ENCODE assay signal across 8 cellular contexts in the genomic region with DNA sequence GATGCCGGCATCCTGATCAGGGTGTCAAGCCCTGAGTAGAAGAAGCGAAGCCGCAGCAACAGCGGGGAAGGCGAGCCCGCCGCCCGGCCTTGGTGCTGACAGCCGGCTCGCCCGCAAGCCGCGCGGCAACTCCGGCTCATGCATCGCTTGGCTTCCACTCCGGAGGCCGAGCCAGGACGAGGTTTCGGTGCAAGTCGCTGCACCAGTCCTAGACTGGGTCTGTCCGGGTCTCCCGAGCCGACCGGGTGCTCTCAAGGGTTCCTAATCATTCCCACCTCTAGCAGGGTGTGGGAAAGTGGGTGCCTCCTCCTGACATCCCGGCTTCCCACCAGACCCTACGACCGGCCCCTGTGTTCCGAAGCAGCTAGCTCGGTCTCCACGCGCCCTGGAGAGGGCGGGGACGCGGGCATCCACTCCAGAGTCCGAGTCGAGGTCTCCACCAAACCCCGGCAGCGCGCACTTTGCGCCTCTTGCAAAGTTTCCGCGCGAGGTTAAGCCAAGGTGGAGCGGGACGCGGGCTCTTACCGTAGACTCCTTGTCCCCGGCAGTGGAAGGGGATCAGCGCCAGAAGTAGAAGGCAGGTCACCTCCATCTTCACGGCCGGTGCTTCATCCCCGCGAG. TPM values are rescaled to one million over a fixed set of nuclear protein-coding genes. Genes with fewer than 3 reads are reported as not detected.
DNase-seq lines count a peak whose midpoint lies in the region; ATAC-seq and TF ChIP-seq lines count a peak whose summit lies in the region.

No MANE protein-coding gene starts in this region.

- H3K27ac ChIP-seq in mucosa of rectum (ENCODE audit: low read depth in 2 of 2, low read length in 2 of 2), result no peak overlapping the region
- no peak overlapping the region for H3K27ac ChIP-seq in upper lobe of right lung

- H3K27me3 ChIP-seq in mucosa of rectum (ENCODE audit: control insufficient read depth in 2 of 2, insufficient read depth in 2 of 2, low read length in 2 of 2) (peaks cover 33 to 58% of the 10 kb centered on the region in 2 donors), upper lobe of right lung (peaks cover 40% of the 10 kb centered on the region)

- peak overlapping the region in 1 of 2 donors; percentile 28 for H3K9ac ChIP-seq in mucosa of rectum (ENCODE audit: low read depth in 1 of 2, low read length in 2 of 2)

- H3K4me1 ChIP-seq in mucosa of rectum (ENCODE audit: control insufficient read depth in 2 of 2, insufficient read depth in 2 of 2, low read length in 2 of 2) (peaks cover 11 to 13% of the 10 kb centered on the region in 2 donors), upper lobe of right lung (peaks cover 25% of the 10 kb centered on the region)

- H3K36me3 ChIP-seq in mucosa of rectum (ENCODE audit: control insufficient read depth in 2 of 2, insufficient read depth in 2 of 2, low read length in 2 of 2) (no peaks in the 10 kb centered on the region), upper lobe of right lung (no peaks in the 10 kb centered on the region)

- DNase-seq in NCI-H82 (lab: John Stamatoyannopoulos, UW) (peak; percentile 61), NCI-H82 treated with DMSO at 0.1 percent for 48 hours (lab: John Stamatoyannopoulos, UW; ENCODE audit: unreplicated experiment) (no peak), ecto neural progenitor cell (ENCODE audit: low spot score) (peak; percentile 63), upper lobe of right lung (no peak), MV-4-11 (lab: John Stamatoyannopoulos, UW) (no peak)

- H3K4me3 ChIP-seq in WI38 (ENCODE audit: low read depth, low read length) (peak overlapping the region; percentile 73), mucosa of rectum (ENCODE audit: low read length in 2 of 2) (peak overlapping the region; percentile 62 to 71), upper lobe of right lung (peak overlapping the region; percentile 64)

- intact Hi-C loops in upper lobe of right lung (cut with DNase I), result no loop called here

- ATAC-seq in upper lobe of right lung, result no peak
- ATAC-seq in GM19452 (IDR thresholded peaks at IDR 0.05; ENCODE audit: unreplicated experiment), result no peak

- H3K9me3 ChIP-seq in mucosa of rectum (ENCODE audit: control insufficient read depth in 2 of 2, low read length in 2 of 2) (no peaks in the 10 kb centered on the region), upper lobe of right lung (no peaks in the 10 kb centered on the region)

- TF ChIP-seq CTCF in WI38 (IDR thresholded peaks at IDR 0.05; ENCODE audit: low read depth, low read length), result no peak
- no peak for TF ChIP-seq CTCF in upper lobe of right lung (IDR thresholded peaks at IDR 0.05)

RNA-seq across cellular contexts. Expression of gene MDGA1, which starts 1.4 kb away (rescaled TPM):
- 10.7 TPM for total RNA-seq in upper lobe of right lung

Comparison
In these comparisons a context has a peak if more than half of its experiments do, and no peak if none do; other contexts are left out.
1. DNase-seq: peak in NCI-H82 (single experiment) and ecto neural progenitor cell (single experiment); none in NCI-H82 treated with DMSO at 0.1 percent for 48 hours (single experiment), upper lobe of right lung (single experiment) and MV-4-11 (single experiment).
2. Peak in every context shown above with its lines, with median percentiles within 50 percentile points of each other: H3K4me3 ChIP-seq.